In the genomic region with DNA sequence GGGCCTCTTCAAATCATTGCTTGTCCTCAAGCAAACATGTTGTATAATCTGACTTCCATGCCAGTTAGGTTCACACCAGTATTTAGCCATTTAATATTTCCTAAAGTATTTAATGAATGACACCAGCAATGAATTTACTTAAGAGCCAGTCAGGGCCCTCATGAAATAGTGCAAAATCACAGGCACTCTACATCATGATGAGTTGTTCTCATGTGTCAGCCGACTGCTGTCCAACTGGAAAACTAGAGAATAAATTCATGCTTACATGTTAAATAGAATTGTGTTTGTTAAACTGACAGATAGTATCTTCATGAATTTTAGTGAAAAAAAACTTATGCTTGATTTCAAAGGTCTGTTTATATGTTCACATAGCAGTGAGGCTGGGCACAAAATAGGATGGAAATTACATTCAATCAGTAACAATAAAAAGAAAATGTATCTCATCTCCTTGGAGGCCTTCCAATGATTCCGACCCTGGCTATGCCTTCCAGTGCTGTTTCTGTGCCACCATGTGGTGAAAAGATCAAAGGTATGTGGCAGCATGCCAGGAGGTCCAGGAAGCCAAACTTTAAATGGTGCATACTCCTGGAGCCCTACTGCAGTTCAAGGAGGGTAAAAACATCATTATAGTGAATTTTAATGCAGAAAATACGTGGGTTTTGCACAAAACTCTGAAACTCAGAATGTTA, we compare ENCODE assay signal across 12 cellular contexts. TPM values are rescaled to one million over a fixed set of nuclear protein-coding genes. Genes with fewer than 3 reads are reported as not detected.
DNase-seq lines count a peak whose midpoint lies in the region; ATAC-seq and TF ChIP-seq lines count a peak whose summit lies in the region.
"Had no signal": no experiment of that assay in that cellular context is flagged by ENCODE, and none has a peak within 500 bp of the region (broad histone marks: within the 10 kb centered on the region; RNA-seq: fewer than 3 reads in every experiment).

No MANE protein-coding gene starts in this region.

- H3K4me1 ChIP-seq in mesendoderm (ENCODE audit: control insufficient read depth, low read depth, low read length) = no peaks in the 10 kb centered on the region

- peak; percentile 54 for DNase-seq in H4 (ENCODE audit: low spot score)
- peak; percentile 35 for DNase-seq in NCI-H2171 treated with DMSO at 0.1 percent for 48 hours (lab: John Stamatoyannopoulos, UW)
- DNase-seq in choroid plexus epithelial cell (ENCODE audit: low read depth) = peak; percentile 32
- DNase-seq in nephron progenitor cell = no peak
- DNase-seq in activated CD8-positive, alpha-beta T cell treated with anti-CD3 and anti-CD28 coated beads, Interleukin-2, amount 10 ng/mL, durations not matched to agents 7 days and 5 days = no peak
- DNase-seq in mesendoderm = no peak
- no peak for DNase-seq in dorsolateral prefrontal cortex
- DNase-seq: activated CD4-positive, alpha-beta memory T cell treated with anti-CD3 and anti-CD28 coated beads for 36 hours; hypothalamus; psoas muscle; stimulated activated CD8-positive, alpha-beta memory T cell treated with anti-CD3 and anti-CD28 coated beads, Interleukin-4, amount 100 ng/mL, for 48 hours had no signal

- no peak for TF ChIP-seq CTCF in choroid plexus epithelial cell (conservative IDR thresholded peaks at IDR 0.05; ENCODE audit: low read depth, low read length)
- no peak for TF ChIP-seq CTCF in nephron progenitor cell (IDR thresholded peaks at IDR 0.05)
- no peak for TF ChIP-seq CTCF in dorsolateral prefrontal cortex (IDR thresholded peaks at IDR 0.05 in 54 of 56, conservative IDR thresholded peaks at IDR 0.05 in 2 of 56; ENCODE audit: low read depth in 1 of 56, partially characterized antibody in 56 of 56)

- H3K4me3 ChIP-seq in choroid plexus epithelial cell (ENCODE audit: low read depth, low read length) (no peak overlapping the region), mesendoderm (ENCODE audit: low read length) (no peak overlapping the region), dorsolateral prefrontal cortex (no peak overlapping the region)
- H3K4me3 ChIP-seq: psoas muscle had no signal

- no CpG with 5 or more reads among the region's 3 CpGs for WGBS in mesendoderm (ENCODE audit: extremely low coverage, insufficient coverage, low lambda C conversion rate)

- H2BK5ac ChIP-seq in mesendoderm (ENCODE audit: low read length) = no peak overlapping the region

- peaks cover 6% of the 10 kb centered on the region for H3K36me3 ChIP-seq in mesendoderm (ENCODE audit: control insufficient read depth, insufficient read depth, low read length)

- H3K27me3 ChIP-seq in mesendoderm (ENCODE audit: insufficient read depth, low read length, poor library complexity) = no peaks in the 10 kb centered on the region
- no peaks in the 10 kb centered on the region for H3K27me3 ChIP-seq in dorsolateral prefrontal cortex

- no peak overlapping the region for H2AK5ac ChIP-seq in mesendoderm (ENCODE audit: low read length)

- H3K4me3 Mint-ChIP-seq in nephron progenitor cell = no peak overlapping the region
- H3K4me3 Mint-ChIP-seq in activated CD8-positive, alpha-beta T cell treated with anti-CD3 and anti-CD28 coated beads, Interleukin-2, amount 10 ng/mL, durations not matched to agents 7 days and 5 days = no peak overlapping the region
- H3K4me3 Mint-ChIP-seq: activated CD4-positive, alpha-beta memory T cell treated with anti-CD3 and anti-CD28 coated beads for 36 hours had no signal

- no peak overlapping the region for H2BK120ac ChIP-seq in mesendoderm (ENCODE audit: low read depth, low read length)

- H3K4me1 Mint-ChIP-seq in nephron progenitor cell = peaks cover 6% of the 10 kb centered on the region
- no peaks in the 10 kb centered on the region for H3K4me1 Mint-ChIP-seq in activated CD8-positive, alpha-beta T cell treated with anti-CD3 and anti-CD28 coated beads, Interleukin-2, amount 10 ng/mL, durations not matched to agents 7 days and 5 days (ENCODE audit: low read depth)

- no peak overlapping the region for H3K4me2 ChIP-seq in mesendoderm (ENCODE audit: low read length)

- no peak for ATAC-seq in activated CD8-positive, alpha-beta T cell treated with anti-CD3 and anti-CD28 coated beads, Interleukin-2, amount 10 ng/mL, durations not matched to agents 7 days and 5 days
- ATAC-seq in HG03159 (IDR thresholded peaks at IDR 0.05; ENCODE audit: unreplicated experiment) = no peak

- no peak overlapping the region for H3K27ac ChIP-seq in mesendoderm (ENCODE audit: low read depth, low read length)
- peak overlapping the region in 2 of 59 donors; percentile 2 to 59 for H3K27ac ChIP-seq in dorsolateral prefrontal cortex
- H3K27ac ChIP-seq: psoas muscle had no signal

- H3K9me3 Mint-ChIP-seq in nephron progenitor cell = no peaks in the 10 kb centered on the region
- no peaks in the 10 kb centered on the region for H3K9me3 Mint-ChIP-seq in activated CD8-positive, alpha-beta T cell treated with anti-CD3 and anti-CD28 coated beads, Interleukin-2, amount 10 ng/mL, durations not matched to agents 7 days and 5 days (ENCODE audit: insufficient read depth)
- H3K9me3 Mint-ChIP-seq: activated CD4-positive, alpha-beta memory T cell treated with anti-CD3 and anti-CD28 coated beads for 36 hours had no signal

- H3K9ac ChIP-seq in mesendoderm (ENCODE audit: low read length) = no peak overlapping the region

- H3K27ac Mint-ChIP-seq in nephron progenitor cell = peak overlapping the region; percentile 84
- H3K27ac Mint-ChIP-seq in activated CD8-positive, alpha-beta T cell treated with anti-CD3 and anti-CD28 coated beads, Interleukin-2, amount 10 ng/mL, durations not matched to agents 7 days and 5 days = no peak overlapping the region
- H3K27ac Mint-ChIP-seq: activated CD4-positive, alpha-beta memory T cell treated with anti-CD3 and anti-CD28 coated beads for 36 hours had no signal

- H3K27me3 Mint-ChIP-seq in nephron progenitor cell (ENCODE audit: low read depth, poor library complexity) = no peaks in the 10 kb centered on the region
- no peaks in the 10 kb centered on the region for H3K27me3 Mint-ChIP-seq in activated CD8-positive, alpha-beta T cell treated with anti-CD3 and anti-CD28 coated beads, Interleukin-2, amount 10 ng/mL, durations not matched to agents 7 days and 5 days (ENCODE audit: low read depth)
- H3K27me3 Mint-ChIP-seq: activated CD4-positive, alpha-beta memory T cell treated with anti-CD3 and anti-CD28 coated beads for 36 hours had no signal

- POLR2A ChIA-PET in activated CD8-positive, alpha-beta T cell treated with anti-CD3 and anti-CD28 coated beads, Interleukin-2, amount 10 ng/mL, durations not matched to agents 7 days and 5 days (lab: Charles Lee) = interaction anchor here (1.4 kb wide), 1 partner anchor 11 kb away, joined by 3 read pairs; no protein-coding TSS in a partner anchor

- CTCF ChIA-PET in activated CD8-positive, alpha-beta T cell treated with anti-CD3 and anti-CD28 coated beads, Interleukin-2, amount 10 ng/mL, durations not matched to agents 7 days and 5 days (lab: Charles Lee) = no interaction called here

- no peaks in the 10 kb centered on the region for H3K79me2 ChIP-seq in mesendoderm (ENCODE audit: control insufficient read depth, insufficient read depth, low read length)

- H4K5ac ChIP-seq in mesendoderm (ENCODE audit: low read length) = no peak overlapping the region

- no peaks in the 10 kb centered on the region for H3K79me1 ChIP-seq in mesendoderm (ENCODE audit: low read length)

- no peak overlapping the region for H3K23ac ChIP-seq in mesendoderm (ENCODE audit: low read length)

- no peak overlapping the region for H2BK15ac ChIP-seq in mesendoderm (replicated peaks; ENCODE audit: low read depth)

- intact Hi-C loops in dorsolateral prefrontal cortex (cut with DNase I) = no loop called here

- peaks cover 80% of the 10 kb centered on the region for H3K36me3 Mint-ChIP-seq in nephron progenitor cell (ENCODE audit: low read depth)
- H3K36me3 Mint-ChIP-seq in activated CD8-positive, alpha-beta T cell treated with anti-CD3 and anti-CD28 coated beads, Interleukin-2, amount 10 ng/mL, durations not matched to agents 7 days and 5 days (ENCODE audit: low read depth) = peaks cover 83% of the 10 kb centered on the region

- no peak overlapping the region for H3K56ac ChIP-seq in mesendoderm (ENCODE audit: low read length)

- H3K18ac ChIP-seq in mesendoderm (ENCODE audit: low read length) = no peak overlapping the region

- H4K8ac ChIP-seq in mesendoderm (ENCODE audit: low read depth, low read length) = no peak overlapping the region

- no peak overlapping the region for H3K4ac ChIP-seq in mesendoderm (ENCODE audit: low read depth, low read length)

RNA-seq across cellular contexts. Expression of gene CTSC, which starts 45.2 kb away (rescaled TPM):
- total RNA-seq in H4 (2014; rRNA removed; shearing (Covaris generic)) = 348 and 424 TPM in 2 replicates
- total RNA-seq in activated CD8-positive, alpha-beta T cell treated with anti-CD3 and anti-CD28 coated beads, Interleukin-2, amount 10 ng/mL, durations not matched to agents 7 days and 5 days = 100 to 1,000 TPM; 211 to 219 TPM
- polyA plus RNA-seq in mesendoderm (2013, experiment 1 of 2) = 274 TPM
- polyA plus RNA-seq in mesendoderm (2013, experiment 2 of 2) = 280 TPM
- 10 to 100 TPM in 103 of 120 experiments, 1 to 10 TPM in 17; 6.6 to 54.9 (median 15.3) TPM for total RNA-seq in dorsolateral prefrontal cortex

Comparison
In these comparisons a context has a peak if more than half of its experiments do, and no peak if none do; other contexts are left out.
1. DNase-seq: peak in H4 (single experiment), NCI-H2171 treated with DMSO at 0.1 percent for 48 hours (single experiment) and choroid plexus epithelial cell (single experiment); none in nephron progenitor cell (single experiment), activated CD8-positive, alpha-beta T cell treated with anti-CD3 and anti-CD28 coated beads, Interleukin-2, amount 10 ng/mL, durations not matched to agents 7 days and 5 days (single experiment), mesendoderm (single experiment) and dorsolateral prefrontal cortex (0 of 10).